Comparison of ENCODE assay signal across 8 cellular contexts in genomic region chr5:74017786-74018211, GRCh38.
A peak's percentile ranks its signal among the peaks of the same experiment; 100 is the strongest.
DNase-seq lines count a peak whose midpoint lies in the region; ATAC-seq and TF ChIP-seq lines count a peak whose summit lies in the region.

No MANE protein-coding gene starts in this region.

- H3K4me2 ChIP-seq in GM23338 = no peak overlapping the region
- H3K4me2 ChIP-seq in neural progenitor cell = no peak overlapping the region
- no peak overlapping the region for H3K4me2 ChIP-seq in MM.1S (ENCODE audit: low read depth, low read length)

- DNase-seq in GM23338 (ENCODE audit: low spot score) = no peak
- DNase-seq in NCI-H2196 (lab: John Stamatoyannopoulos, UW; ENCODE audit: unreplicated experiment) = peak; percentile 79
- peak; percentile 32 for DNase-seq in choroid plexus epithelial cell (ENCODE audit: low read depth)
- DNase-seq in pons (ENCODE audit: low spot score) = peak; percentile 71
- DNase-seq in SHP77 treated with DMSO at 0.1 percent for 48 hours (lab: John Stamatoyannopoulos, UW) = no peak
- no peak for DNase-seq in dedifferentiated amniotic fluid mesenchymal stem cell (ENCODE audit: extremely low spot score)
- DNase-seq in neural progenitor cell (ENCODE audit: low spot score) = no peak
- DNase-seq in MM.1S = no peak

- H3K36me3 ChIP-seq in GM23338 (ENCODE audit: insufficient read depth) (no peaks in the 10 kb centered on the region), neural progenitor cell (no peaks in the 10 kb centered on the region), MM.1S (replicated peaks; ENCODE audit: insufficient read depth, low read length) (no peaks in the 10 kb centered on the region)

- TF ChIP-seq CTCF in GM23338 (conservative IDR thresholded peaks at IDR 0.05; ENCODE audit: low read depth in 2 of 2) (no peak), choroid plexus epithelial cell (conservative IDR thresholded peaks at IDR 0.05; ENCODE audit: low read depth, low read length) (no peak), neural progenitor cell (IDR thresholded peaks at IDR 0.05) (no peak), MM.1S (IDR thresholded peaks at IDR 0.05; ENCODE audit: low read length) (no peak)

- H3K79me2 ChIP-seq in GM23338 (replicated peaks; ENCODE audit: insufficient read depth) (no peaks in the 10 kb centered on the region), neural progenitor cell (ENCODE audit: low read depth) (no peaks in the 10 kb centered on the region), MM.1S (ENCODE audit: low read length) (no peaks in the 10 kb centered on the region)

- peak overlapping the region; percentile 78; the same call in 1 of the 2 replicates for H2AFZ ChIP-seq in GM23338
- H2AFZ ChIP-seq in neural progenitor cell (replicated peaks) = no peak overlapping the region
- no peak overlapping the region for H2AFZ ChIP-seq in MM.1S (ENCODE audit: low read length)

- H3K4me1 ChIP-seq in GM23338 (ENCODE audit: insufficient read depth) = no peaks in the 10 kb centered on the region
- no peaks in the 10 kb centered on the region for H3K4me1 ChIP-seq in neural progenitor cell
- no peaks in the 10 kb centered on the region for H3K4me1 ChIP-seq in MM.1S (ENCODE audit: low read length)

- H3K27ac ChIP-seq in GM23338 (ENCODE audit: low read depth) = no peak overlapping the region
- no peak overlapping the region for H3K27ac ChIP-seq in neural progenitor cell
- H3K27ac ChIP-seq in MM.1S (ENCODE audit: low read length) = no peak overlapping the region

- H3K27ac Mint-ChIP-seq in GM23338 (no peak overlapping the region), neural progenitor cell (no peak overlapping the region)

- H3K9me3 Mint-ChIP-seq in GM23338 (no peaks in the 10 kb centered on the region; the same call in 2 of the 3 replicates), neural progenitor cell (no peaks in the 10 kb centered on the region)

- H3K4me1 Mint-ChIP-seq in GM23338 (peaks cover 11% of the 10 kb centered on the region; the same call in 2 of the 3 replicates), neural progenitor cell (peaks cover 6% of the 10 kb centered on the region)

- H3F3A ChIP-seq in GM23338 (replicated peaks; ENCODE audit: low read depth) (no peaks in the 10 kb centered on the region), neural progenitor cell (ENCODE audit: low read depth) (no peaks in the 10 kb centered on the region), MM.1S (ENCODE audit: insufficient read depth, low read length) (no peaks in the 10 kb centered on the region)

- no peaks in the 10 kb centered on the region for H4K20me1 ChIP-seq in GM23338 (replicated peaks; ENCODE audit: insufficient read depth)
- no peaks in the 10 kb centered on the region for H4K20me1 ChIP-seq in neural progenitor cell (ENCODE audit: low read depth)
- H4K20me1 ChIP-seq in MM.1S (ENCODE audit: insufficient read depth, low read length) = no peaks in the 10 kb centered on the region

- H3K27me3 ChIP-seq in GM23338 (ENCODE audit: insufficient read depth) = no peaks in the 10 kb centered on the region
- no peaks in the 10 kb centered on the region for H3K27me3 ChIP-seq in neural progenitor cell
- H3K27me3 ChIP-seq in MM.1S (replicated peaks; ENCODE audit: insufficient read depth, low read length) = no peaks in the 10 kb centered on the region

- peaks cover 2% of the 10 kb centered on the region for H3K27me3 Mint-ChIP-seq in GM23338 (ENCODE audit: insufficient read depth, low read depth, poor library complexity)
- peaks cover 9% of the 10 kb centered on the region for H3K27me3 Mint-ChIP-seq in neural progenitor cell (ENCODE audit: insufficient read depth, low read depth)

- H3K9me3 ChIP-seq in neural progenitor cell (ENCODE audit: low read depth) (no peaks in the 10 kb centered on the region), MM.1S (replicated peaks; ENCODE audit: insufficient read depth, low read length) (no peaks in the 10 kb centered on the region)

- H3K36me3 Mint-ChIP-seq in GM23338 (ENCODE audit: low read depth) (no peaks in the 10 kb centered on the region), neural progenitor cell (no peaks in the 10 kb centered on the region)

- ATAC-seq in GM23338 = peak; percentile 41

- H3K9ac ChIP-seq in neural progenitor cell (no peak overlapping the region), MM.1S (ENCODE audit: low read length) (no peak overlapping the region)

- H3K4me3 Mint-ChIP-seq in GM23338 = no peak overlapping the region
- H3K4me3 Mint-ChIP-seq in neural progenitor cell = no peak overlapping the region

- no peak overlapping the region for H3K4me3 ChIP-seq in GM23338
- no peak overlapping the region for H3K4me3 ChIP-seq in choroid plexus epithelial cell (ENCODE audit: low read depth, low read length)
- no peak overlapping the region for H3K4me3 ChIP-seq in neural progenitor cell
- no peak overlapping the region for H3K4me3 ChIP-seq in MM.1S (ENCODE audit: low read length)

- H3K9me2 ChIP-seq in GM23338 (ENCODE audit: insufficient read depth) (peaks cover 6% of the 10 kb centered on the region; the same call in 1 of the 2 replicates), MM.1S (replicated peaks; ENCODE audit: insufficient read depth, low read length) (no peaks in the 10 kb centered on the region)

TF ChIP-seq in GM23338, 12 proteins besides CTCF, POLR2A, EP300 and RAD21 (continues in another document):
- TF ChIP-seq ZNF114 (CRISPR knock-in tag; IDR thresholded peaks at IDR 0.05) (no peak), JUNB (IDR thresholded peaks at IDR 0.05; ENCODE audit: unreplicated experiment) (no peak), EZH2phosphoT487 (IDR thresholded peaks at IDR 0.05; ENCODE audit: unreplicated experiment) (no peak), ZNF331 (CRISPR knock-in tag; IDR thresholded peaks at IDR 0.05; ENCODE audit: low read depth) (no peak), NANOG (IDR thresholded peaks at IDR 0.05; ENCODE audit: borderline replicate concordance) (no peak), STAT1 (IDR thresholded peaks at IDR 0.05; ENCODE audit: unreplicated experiment) (no peak), POLR2AphosphoS5 (IDR thresholded peaks at IDR 0.05; ENCODE audit: low read depth) (no peak), CREB1 (CRISPR knock-in tag; IDR thresholded peaks at IDR 0.05; ENCODE audit: low read depth) (no peak)
- TF ChIP-seq, protein P1, sequence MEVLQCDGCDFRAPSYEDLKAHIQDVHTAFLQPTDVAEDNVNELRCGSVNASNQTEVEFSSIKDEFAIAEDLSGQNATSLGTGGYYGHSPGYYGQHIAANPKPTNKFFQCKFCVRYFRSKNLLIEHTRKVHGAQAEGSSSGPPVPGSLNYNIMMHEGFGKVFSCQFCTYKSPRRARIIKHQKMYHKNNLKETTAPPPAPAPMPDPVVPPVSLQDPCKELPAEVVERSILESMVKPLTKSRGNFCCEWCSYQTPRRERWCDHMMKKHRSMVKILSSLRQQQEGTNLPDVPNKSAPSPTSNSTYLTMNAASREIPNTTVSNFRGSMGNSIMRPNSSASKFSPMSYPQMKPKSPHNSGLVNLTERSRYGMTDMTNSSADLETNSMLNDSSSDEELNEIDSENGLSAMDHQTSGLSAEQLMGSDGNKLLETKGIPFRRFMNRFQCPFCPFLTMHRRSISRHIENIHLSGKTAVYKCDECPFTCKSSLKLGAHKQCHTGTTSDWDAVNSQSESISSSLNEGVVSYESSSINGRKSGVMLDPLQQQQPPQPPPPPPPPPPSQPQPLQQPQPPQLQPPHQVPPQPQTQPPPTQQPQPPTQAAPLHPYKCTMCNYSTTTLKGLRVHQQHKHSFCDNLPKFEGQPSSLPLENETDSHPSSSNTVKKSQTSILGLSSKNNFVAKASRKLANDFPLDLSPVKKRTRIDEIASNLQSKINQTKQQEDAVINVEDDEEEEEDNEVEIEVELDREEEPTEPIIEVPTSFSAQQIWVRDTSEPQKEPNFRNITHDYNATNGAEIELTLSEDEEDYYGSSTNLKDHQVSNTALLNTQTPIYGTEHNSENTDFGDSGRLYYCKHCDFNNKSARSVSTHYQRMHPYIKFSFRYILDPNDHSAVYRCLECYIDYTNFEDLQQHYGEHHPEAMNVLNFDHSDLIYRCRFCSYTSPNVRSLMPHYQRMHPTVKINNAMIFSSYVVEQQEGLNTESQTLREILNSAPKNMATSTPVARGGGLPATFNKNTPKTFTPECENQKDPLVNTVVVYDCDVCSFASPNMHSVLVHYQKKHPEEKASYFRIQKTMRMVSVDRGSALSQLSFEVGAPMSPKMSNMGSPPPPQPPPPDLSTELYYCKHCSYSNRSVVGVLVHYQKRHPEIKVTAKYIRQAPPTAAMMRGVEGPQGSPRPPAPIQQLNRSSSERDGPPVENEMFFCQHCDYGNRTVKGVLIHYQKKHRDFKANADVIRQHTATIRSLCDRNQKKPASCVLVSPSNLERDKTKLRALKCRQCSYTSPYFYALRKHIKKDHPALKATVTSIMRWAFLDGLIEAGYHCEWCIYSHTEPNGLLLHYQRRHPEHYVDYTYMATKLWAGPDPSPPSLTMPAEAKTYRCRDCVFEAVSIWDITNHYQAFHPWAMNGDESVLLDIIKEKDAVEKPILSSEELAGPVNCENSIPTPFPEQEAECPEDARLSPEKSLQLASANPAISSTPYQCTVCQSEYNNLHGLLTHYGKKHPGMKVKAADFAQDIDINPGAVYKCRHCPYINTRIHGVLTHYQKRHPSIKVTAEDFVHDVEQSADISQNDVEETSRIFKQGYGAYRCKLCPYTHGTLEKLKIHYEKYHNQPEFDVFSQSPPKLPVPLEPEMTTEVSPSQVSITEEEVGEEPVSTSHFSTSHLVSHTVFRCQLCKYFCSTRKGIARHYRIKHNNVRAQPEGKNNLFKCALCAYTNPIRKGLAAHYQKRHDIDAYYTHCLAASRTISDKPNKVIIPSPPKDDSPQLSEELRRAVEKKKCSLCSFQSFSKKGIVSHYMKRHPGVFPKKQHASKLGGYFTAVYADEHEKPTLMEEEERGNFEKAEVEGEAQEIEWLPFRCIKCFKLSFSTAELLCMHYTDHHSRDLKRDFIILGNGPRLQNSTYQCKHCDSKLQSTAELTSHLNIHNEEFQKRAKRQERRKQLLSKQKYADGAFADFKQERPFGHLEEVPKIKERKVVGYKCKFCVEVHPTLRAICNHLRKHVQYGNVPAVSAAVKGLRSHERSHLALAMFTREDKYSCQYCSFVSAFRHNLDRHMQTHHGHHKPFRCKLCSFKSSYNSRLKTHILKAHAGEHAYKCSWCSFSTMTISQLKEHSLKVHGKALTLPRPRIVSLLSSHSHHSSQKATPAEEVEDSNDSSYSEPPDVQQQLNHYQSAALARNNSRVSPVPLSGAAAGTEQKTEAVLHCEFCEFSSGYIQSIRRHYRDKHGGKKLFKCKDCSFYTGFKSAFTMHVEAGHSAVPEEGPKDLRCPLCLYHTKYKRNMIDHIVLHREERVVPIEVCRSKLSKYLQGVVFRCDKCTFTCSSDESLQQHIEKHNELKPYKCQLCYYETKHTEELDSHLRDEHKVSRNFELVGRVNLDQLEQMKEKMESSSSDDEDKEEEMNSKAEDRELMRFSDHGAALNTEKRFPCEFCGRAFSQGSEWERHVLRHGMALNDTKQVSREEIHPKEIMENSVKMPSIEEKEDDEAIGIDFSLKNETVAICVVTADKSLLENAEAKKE (CRISPR knock-in tag; IDR thresholded peaks at IDR 0.05) = no peak

Comparison
In these comparisons a context has a peak if more than half of its experiments do, and no peak if none do; other contexts are left out.
1. DNase-seq: peak in NCI-H2196 (single experiment), choroid plexus epithelial cell (single experiment) and pons (single experiment); none in GM23338 (single experiment), SHP77 treated with DMSO at 0.1 percent for 48 hours (single experiment), dedifferentiated amniotic fluid mesenchymal stem cell (single experiment), neural progenitor cell (single experiment) and MM.1S (single experiment).